1 cellular context compared by ENCODE assay signal in the genomic region with DNA sequence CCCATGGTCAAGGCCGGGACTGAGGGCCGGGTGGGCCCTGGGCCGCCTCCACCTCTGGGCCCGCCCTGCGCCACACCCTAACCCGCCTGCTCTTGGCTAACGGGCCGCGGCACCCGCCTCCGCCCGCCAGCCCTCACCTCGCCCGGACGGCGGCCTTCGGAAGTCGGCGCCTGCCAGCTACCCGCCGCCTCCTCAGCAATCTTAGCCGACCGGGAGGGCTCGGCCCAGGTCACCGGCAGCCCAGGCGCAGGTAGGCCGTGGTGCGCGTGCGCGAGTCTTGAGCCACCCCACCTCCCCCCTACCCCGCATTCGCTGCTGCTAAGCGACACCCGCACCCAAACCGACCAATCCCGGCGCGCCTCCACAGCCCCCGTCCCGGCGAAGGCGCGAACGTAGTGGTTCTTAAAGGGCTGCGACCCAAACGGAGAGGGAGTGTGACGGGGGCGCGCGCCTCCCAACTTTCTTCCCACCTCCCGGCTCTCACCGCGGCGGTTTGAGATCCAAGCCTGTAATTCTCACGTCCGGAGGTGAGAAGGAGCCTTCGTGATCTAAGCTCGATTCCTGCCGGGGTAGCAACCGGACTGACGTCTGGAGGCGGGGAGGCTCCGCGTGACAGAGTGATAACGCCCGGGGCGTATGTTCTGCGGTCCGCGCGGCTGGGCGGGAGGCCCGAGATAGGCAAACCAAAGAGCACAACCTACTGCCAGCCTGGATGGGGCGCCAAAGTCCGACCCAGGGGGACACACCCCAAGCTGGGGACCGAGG.
TF ChIP-seq lines count a peak whose summit lies in the region.

A gene with protein sequence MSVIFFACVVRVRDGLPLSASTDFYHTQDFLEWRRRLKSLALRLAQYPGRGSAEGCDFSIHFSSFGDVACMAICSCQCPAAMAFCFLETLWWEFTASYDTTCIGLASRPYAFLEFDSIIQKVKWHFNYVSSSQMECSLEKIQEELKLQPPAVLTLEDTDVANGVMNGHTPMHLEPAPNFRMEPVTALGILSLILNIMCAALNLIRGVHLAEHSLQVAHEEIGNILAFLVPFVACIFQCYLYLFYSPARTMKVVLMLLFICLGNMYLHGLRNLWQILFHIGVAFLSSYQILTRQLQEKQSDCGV (minus strand): TSS at position 259 of the 765 bp plus-strand sequence. CDS start 12,921 bp downstream, outside the sequence.

TF ChIP-seq in HepG2, 621 proteins besides CTCF, POLR2A, EP300 and RAD21 (continued from another document and continues in another):
- TF ChIP-seq, protein P1, sequence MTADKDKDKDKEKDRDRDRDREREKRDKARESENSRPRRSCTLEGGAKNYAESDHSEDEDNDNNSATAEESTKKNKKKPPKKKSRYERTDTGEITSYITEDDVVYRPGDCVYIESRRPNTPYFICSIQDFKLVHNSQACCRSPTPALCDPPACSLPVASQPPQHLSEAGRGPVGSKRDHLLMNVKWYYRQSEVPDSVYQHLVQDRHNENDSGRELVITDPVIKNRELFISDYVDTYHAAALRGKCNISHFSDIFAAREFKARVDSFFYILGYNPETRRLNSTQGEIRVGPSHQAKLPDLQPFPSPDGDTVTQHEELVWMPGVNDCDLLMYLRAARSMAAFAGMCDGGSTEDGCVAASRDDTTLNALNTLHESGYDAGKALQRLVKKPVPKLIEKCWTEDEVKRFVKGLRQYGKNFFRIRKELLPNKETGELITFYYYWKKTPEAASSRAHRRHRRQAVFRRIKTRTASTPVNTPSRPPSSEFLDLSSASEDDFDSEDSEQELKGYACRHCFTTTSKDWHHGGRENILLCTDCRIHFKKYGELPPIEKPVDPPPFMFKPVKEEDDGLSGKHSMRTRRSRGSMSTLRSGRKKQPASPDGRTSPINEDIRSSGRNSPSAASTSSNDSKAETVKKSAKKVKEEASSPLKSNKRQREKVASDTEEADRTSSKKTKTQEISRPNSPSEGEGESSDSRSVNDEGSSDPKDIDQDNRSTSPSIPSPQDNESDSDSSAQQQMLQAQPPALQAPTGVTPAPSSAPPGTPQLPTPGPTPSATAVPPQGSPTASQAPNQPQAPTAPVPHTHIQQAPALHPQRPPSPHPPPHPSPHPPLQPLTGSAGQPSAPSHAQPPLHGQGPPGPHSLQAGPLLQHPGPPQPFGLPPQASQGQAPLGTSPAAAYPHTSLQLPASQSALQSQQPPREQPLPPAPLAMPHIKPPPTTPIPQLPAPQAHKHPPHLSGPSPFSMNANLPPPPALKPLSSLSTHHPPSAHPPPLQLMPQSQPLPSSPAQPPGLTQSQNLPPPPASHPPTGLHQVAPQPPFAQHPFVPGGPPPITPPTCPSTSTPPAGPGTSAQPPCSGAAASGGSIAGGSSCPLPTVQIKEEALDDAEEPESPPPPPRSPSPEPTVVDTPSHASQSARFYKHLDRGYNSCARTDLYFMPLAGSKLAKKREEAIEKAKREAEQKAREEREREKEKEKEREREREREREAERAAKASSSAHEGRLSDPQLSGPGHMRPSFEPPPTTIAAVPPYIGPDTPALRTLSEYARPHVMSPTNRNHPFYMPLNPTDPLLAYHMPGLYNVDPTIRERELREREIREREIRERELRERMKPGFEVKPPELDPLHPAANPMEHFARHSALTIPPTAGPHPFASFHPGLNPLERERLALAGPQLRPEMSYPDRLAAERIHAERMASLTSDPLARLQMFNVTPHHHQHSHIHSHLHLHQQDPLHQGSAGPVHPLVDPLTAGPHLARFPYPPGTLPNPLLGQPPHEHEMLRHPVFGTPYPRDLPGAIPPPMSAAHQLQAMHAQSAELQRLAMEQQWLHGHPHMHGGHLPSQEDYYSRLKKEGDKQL (CRISPR knock-in tag; IDR thresholded peaks at IDR 0.05; ENCODE audit: low read depth) = no peak
- TF ChIP-seq, protein P2, sequence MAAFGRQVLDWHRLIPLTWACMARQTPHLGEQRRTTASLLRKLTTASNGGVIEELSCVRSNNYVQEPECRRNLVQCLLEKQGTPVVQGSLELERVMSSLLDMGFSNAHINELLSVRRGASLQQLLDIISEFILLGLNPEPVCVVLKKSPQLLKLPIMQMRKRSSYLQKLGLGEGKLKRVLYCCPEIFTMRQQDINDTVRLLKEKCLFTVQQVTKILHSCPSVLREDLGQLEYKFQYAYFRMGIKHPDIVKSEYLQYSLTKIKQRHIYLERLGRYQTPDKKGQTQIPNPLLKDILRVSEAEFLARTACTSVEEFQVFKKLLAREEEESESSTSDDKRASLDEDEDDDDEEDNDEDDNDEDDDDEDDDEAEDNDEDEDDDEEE (CRISPR knock-in tag; IDR thresholded peaks at IDR 0.05) = no peak
- TF ChIP-seq, protein P3, sequence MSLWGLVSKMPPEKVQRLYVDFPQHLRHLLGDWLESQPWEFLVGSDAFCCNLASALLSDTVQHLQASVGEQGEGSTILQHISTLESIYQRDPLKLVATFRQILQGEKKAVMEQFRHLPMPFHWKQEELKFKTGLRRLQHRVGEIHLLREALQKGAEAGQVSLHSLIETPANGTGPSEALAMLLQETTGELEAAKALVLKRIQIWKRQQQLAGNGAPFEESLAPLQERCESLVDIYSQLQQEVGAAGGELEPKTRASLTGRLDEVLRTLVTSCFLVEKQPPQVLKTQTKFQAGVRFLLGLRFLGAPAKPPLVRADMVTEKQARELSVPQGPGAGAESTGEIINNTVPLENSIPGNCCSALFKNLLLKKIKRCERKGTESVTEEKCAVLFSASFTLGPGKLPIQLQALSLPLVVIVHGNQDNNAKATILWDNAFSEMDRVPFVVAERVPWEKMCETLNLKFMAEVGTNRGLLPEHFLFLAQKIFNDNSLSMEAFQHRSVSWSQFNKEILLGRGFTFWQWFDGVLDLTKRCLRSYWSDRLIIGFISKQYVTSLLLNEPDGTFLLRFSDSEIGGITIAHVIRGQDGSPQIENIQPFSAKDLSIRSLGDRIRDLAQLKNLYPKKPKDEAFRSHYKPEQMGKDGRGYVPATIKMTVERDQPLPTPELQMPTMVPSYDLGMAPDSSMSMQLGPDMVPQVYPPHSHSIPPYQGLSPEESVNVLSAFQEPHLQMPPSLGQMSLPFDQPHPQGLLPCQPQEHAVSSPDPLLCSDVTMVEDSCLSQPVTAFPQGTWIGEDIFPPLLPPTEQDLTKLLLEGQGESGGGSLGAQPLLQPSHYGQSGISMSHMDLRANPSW (CRISPR knock-in tag; IDR thresholded peaks at IDR 0.05; ENCODE audit: borderline replicate concordance) = no peak
- TF ChIP-seq, protein P4, sequence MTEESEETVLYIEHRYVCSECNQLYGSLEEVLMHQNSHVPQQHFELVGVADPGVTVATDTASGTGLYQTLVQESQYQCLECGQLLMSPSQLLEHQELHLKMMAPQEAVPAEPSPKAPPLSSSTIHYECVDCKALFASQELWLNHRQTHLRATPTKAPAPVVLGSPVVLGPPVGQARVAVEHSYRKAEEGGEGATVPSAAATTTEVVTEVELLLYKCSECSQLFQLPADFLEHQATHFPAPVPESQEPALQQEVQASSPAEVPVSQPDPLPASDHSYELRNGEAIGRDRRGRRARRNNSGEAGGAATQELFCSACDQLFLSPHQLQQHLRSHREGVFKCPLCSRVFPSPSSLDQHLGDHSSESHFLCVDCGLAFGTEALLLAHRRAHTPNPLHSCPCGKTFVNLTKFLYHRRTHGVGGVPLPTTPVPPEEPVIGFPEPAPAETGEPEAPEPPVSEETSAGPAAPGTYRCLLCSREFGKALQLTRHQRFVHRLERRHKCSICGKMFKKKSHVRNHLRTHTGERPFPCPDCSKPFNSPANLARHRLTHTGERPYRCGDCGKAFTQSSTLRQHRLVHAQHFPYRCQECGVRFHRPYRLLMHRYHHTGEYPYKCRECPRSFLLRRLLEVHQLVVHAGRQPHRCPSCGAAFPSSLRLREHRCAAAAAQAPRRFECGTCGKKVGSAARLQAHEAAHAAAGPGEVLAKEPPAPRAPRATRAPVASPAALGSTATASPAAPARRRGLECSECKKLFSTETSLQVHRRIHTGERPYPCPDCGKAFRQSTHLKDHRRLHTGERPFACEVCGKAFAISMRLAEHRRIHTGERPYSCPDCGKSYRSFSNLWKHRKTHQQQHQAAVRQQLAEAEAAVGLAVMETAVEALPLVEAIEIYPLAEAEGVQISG (CRISPR knock-in tag; IDR thresholded peaks at IDR 0.05) = peak; percentile 72
- no peak for TF ChIP-seq GPN1 (CRISPR knock-in tag; IDR thresholded peaks at IDR 0.05; ENCODE audit: borderline replicate concordance)
- TF ChIP-seq, protein P5, sequence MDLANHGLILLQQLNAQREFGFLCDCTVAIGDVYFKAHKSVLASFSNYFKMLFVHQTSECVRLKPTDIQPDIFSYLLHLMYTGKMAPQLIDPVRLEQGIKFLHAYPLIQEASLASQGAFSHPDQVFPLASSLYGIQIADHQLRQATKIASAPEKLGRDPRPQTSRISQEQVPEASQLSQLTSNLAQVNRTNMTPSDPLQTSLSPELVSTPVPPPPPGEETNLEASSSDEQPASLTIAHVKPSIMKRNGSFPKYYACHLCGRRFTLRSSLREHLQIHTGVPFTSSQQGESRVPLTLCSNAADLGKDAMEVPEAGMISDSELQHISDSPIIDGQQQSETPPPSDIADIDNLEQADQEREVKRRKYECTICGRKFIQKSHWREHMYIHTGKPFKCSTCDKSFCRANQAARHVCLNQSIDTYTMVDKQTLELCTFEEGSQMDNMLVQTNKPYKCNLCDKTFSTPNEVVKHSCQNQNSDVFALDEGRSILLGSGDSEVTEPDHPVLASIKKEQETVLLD (CRISPR knock-in tag; IDR thresholded peaks at IDR 0.05; ENCODE audit: low read depth) = no peak
- no peak for TF ChIP-seq ZNF720 (CRISPR knock-in tag; IDR thresholded peaks at IDR 0.05)
- TF ChIP-seq, protein P6, sequence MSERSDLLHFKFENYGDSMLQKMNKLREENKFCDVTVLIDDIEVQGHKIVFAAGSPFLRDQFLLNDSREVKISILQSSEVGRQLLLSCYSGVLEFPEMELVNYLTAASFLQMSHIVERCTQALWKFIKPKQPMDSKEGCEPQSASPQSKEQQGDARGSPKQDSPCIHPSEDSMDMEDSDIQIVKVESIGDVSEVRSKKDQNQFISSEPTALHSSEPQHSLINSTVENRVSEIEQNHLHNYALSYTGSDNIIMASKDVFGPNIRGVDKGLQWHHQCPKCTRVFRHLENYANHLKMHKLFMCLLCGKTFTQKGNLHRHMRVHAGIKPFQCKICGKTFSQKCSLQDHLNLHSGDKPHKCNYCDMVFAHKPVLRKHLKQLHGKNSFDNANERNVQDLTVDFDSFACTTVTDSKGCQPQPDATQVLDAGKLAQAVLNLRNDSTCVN (CRISPR knock-in tag; IDR thresholded peaks at IDR 0.05; ENCODE audit: borderline replicate concordance) = peak; percentile 41; the same call in 1 of the 2 replicates
- no peak for TF ChIP-seq FOXK1 (CRISPR knock-in tag; IDR thresholded peaks at IDR 0.05; ENCODE audit: borderline replicate concordance, low read depth)
- TF ChIP-seq FOXK2 (IDR thresholded peaks at IDR 0.05) = no peak
- TF ChIP-seq, protein P7, sequence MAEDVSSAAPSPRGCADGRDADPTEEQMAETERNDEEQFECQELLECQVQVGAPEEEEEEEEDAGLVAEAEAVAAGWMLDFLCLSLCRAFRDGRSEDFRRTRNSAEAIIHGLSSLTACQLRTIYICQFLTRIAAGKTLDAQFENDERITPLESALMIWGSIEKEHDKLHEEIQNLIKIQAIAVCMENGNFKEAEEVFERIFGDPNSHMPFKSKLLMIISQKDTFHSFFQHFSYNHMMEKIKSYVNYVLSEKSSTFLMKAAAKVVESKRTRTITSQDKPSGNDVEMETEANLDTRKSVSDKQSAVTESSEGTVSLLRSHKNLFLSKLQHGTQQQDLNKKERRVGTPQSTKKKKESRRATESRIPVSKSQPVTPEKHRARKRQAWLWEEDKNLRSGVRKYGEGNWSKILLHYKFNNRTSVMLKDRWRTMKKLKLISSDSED (CRISPR knock-in tag; IDR thresholded peaks at IDR 0.05) = no peak
- TF ChIP-seq ZNF256 (CRISPR knock-in tag; conservative IDR thresholded peaks at IDR 0.05) = no peak
- TF ChIP-seq ZNF790 (CRISPR knock-in tag; IDR thresholded peaks at IDR 0.05; ENCODE audit: borderline replicate concordance) = no peak
- no peak for TF ChIP-seq U2AF1 (optimal IDR thresholded peaks at IDR 0.05; ENCODE audit: low read depth, low read length)
- peak; percentile 91; the same call in 1 of the 2 replicates for TF ChIP-seq RFXAP (CRISPR knock-in tag; IDR thresholded peaks at IDR 0.05; ENCODE audit: borderline replicate concordance)
- TF ChIP-seq ZNF496 (CRISPR knock-in tag; IDR thresholded peaks at IDR 0.05; ENCODE audit: insufficient replicate concordance) = no peak
- TF ChIP-seq ZNF501 (CRISPR knock-in tag; IDR thresholded peaks at IDR 0.05) = peak; percentile 96
- TF ChIP-seq MYC (CRISPR knock-in tag; IDR thresholded peaks at IDR 0.05; ENCODE audit: borderline replicate concordance) = peak; percentile 52; the same call in 1 of the 2 replicates
- TF ChIP-seq ZNF879 (CRISPR knock-in tag; IDR thresholded peaks at IDR 0.05) = peak; percentile 26; the same call in 1 of the 2 replicates
- no peak for TF ChIP-seq MAFG (CRISPR knock-in tag; IDR thresholded peaks at IDR 0.05)
- no peak for TF ChIP-seq ZSCAN25 (CRISPR knock-in tag; IDR thresholded peaks at IDR 0.05)
- TF ChIP-seq ZFYVE20 (CRISPR knock-in tag; IDR thresholded peaks at IDR 0.05; ENCODE audit: borderline replicate concordance, low read depth) = no peak
- TF ChIP-seq SALL2 (CRISPR knock-in tag; IDR thresholded peaks at IDR 0.05) = 0 out of 2 replicates have a peak, but pooled peaks have one; percentile 51
- TF ChIP-seq CENPT (CRISPR knock-in tag; IDR thresholded peaks at IDR 0.05; ENCODE audit: low read depth) = no peak
- TF ChIP-seq ZNF546 (CRISPR knock-in tag; conservative IDR thresholded peaks at IDR 0.05) = 0 out of 2 replicates have a peak, but pooled peaks have one; percentile 50
- no peak for TF ChIP-seq TBP (CRISPR knock-in tag; IDR thresholded peaks at IDR 0.05)
- 0 out of 2 replicates have a peak, but pooled peaks have one; percentile 60 for TF ChIP-seq NFE2L1 (CRISPR knock-in tag; IDR thresholded peaks at IDR 0.05; ENCODE audit: borderline replicate concordance)
- TF ChIP-seq, protein P8, sequence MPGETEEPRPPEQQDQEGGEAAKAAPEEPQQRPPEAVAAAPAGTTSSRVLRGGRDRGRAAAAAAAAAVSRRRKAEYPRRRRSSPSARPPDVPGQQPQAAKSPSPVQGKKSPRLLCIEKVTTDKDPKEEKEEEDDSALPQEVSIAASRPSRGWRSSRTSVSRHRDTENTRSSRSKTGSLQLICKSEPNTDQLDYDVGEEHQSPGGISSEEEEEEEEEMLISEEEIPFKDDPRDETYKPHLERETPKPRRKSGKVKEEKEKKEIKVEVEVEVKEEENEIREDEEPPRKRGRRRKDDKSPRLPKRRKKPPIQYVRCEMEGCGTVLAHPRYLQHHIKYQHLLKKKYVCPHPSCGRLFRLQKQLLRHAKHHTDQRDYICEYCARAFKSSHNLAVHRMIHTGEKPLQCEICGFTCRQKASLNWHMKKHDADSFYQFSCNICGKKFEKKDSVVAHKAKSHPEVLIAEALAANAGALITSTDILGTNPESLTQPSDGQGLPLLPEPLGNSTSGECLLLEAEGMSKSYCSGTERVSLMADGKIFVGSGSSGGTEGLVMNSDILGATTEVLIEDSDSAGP (CRISPR knock-in tag; IDR thresholded peaks at IDR 0.05; ENCODE audit: borderline replicate concordance) = peak; percentile 100
- TF ChIP-seq STAG1 (CRISPR knock-in tag; IDR thresholded peaks at IDR 0.05) = peak; percentile 58
- no peak for TF ChIP-seq BHLHE40 (IDR thresholded peaks at IDR 0.05; ENCODE audit: low read length)
